Comparison of ENCODE assay signal across 8 cellular contexts in genomic region chr18:80246656-80247402, GRCh38. TPM values are rescaled to one million over a fixed set of nuclear protein-coding genes. Genes with fewer than 3 reads are reported as not detected.
DNase-seq lines count a peak whose midpoint lies in the region; ATAC-seq, FAIRE-seq and TF ChIP-seq lines count a peak whose summit lies in the region.

No MANE protein-coding gene starts in this region.

- H3K4me3 ChIP-seq in NT2/D1 (ENCODE audit: insufficient read length, low read depth) (peak overlapping the region; percentile 64), H1 (ENCODE audit: extremely low read depth in 1 of 4, insufficient read depth in 2 of 4, low read depth in 3 of 4, low read length in 4 of 4) (peak overlapping the region; percentile 71 to 96 (median 75)), mucosa of stomach (ENCODE audit: low read length) (peak overlapping the region; percentile 14)

- H4K5ac ChIP-seq in H1 (ENCODE audit: insufficient read length, low read depth, low read length): peak overlapping the region; percentile 28

- no peaks in the 10 kb centered on the region for H3K4me1 ChIP-seq in NT2/D1 (ENCODE audit: insufficient read depth, insufficient read length)
- peaks cover 0 to 5% (median 0%) of the 10 kb centered on the region in 4 experiments; a peak in 1 of 7 replicates for H3K4me1 ChIP-seq in H1 (replicated peaks in 1 of 4; ENCODE audit: control insufficient read depth in 3 of 4, insufficient read depth in 4 of 4, low read length in 3 of 4)
- H3K4me1 ChIP-seq in mucosa of stomach (ENCODE audit: control insufficient read depth, insufficient read depth, low read length): no peaks in the 10 kb centered on the region

- H3K23me2 ChIP-seq in H1 (ENCODE audit: low read depth, low read length): peaks cover 9% of the 10 kb centered on the region

- ATAC-seq in activated CD4-positive, CD25-positive, alpha-beta regulatory T cell treated with anti-CD3 and anti-CD28 coated beads, Interleukin-2, amount 50 U/mL, for 24 hours: no peak

- 1% methylated on average over 52 of the region's 83 CpGs; no CpG with 5 or more reads in 1 of the 2 experiments for WGBS in H1 (ENCODE audit: extremely low coverage in 1 of 2, insufficient coverage in 1 of 2, insufficient read length in 1 of 2, insufficient replicate concordance in 2 of 2, low coverage in 1 of 2, low lambda C conversion rate in 2 of 2, missing lambda C conversion rate in 1 of 2), 2 experiments

- peaks cover 4% of the 10 kb centered on the region; the same call in 1 of the 2 replicates for H3K79me1 ChIP-seq in H1 (ENCODE audit: low read depth, low read length)

- peak in 1 of 2 experiments; percentile 62; a peak in 2 of 3 replicates for TF ChIP-seq POLR2A in H1 (IDR thresholded peaks at IDR 0.05; ENCODE audit: control extremely low read depth in 1 of 2, low read depth in 2 of 2, low read length in 2 of 2)

- TF ChIP-seq CTCF in H1 (IDR thresholded peaks at IDR 0.05; ENCODE audit: control extremely low read depth in 1 of 3, insufficient read depth in 1 of 3, low read depth in 1 of 3, low read length in 3 of 3): no peak
- TF ChIP-seq CTCF in D721Med (IDR thresholded peaks at IDR 0.05; ENCODE audit: insufficient read depth, missing control alignments): no peak

- H3K4me2 ChIP-seq in H1 (ENCODE audit: insufficient read depth in 1 of 2, low read depth in 2 of 2, low read length in 2 of 2): peak overlapping the region; percentile 75 to 77

- no peak for TF ChIP-seq EP300 in H1 (IDR thresholded peaks at IDR 0.05; ENCODE audit: borderline replicate concordance in 1 of 2, low read depth in 2 of 2, low read length in 2 of 2)

- peak overlapping the region; percentile 81 for H3K9ac ChIP-seq in NT2/D1 (ENCODE audit: insufficient read length, low read depth)
- peak overlapping the region; percentile 46 to 79 (median 60) for H3K9ac ChIP-seq in H1 (replicated peaks in 1 of 4; ENCODE audit: extremely low read depth in 1 of 4, low read depth in 3 of 4, low read length in 3 of 4)
- peak overlapping the region; percentile 62 for H3K9ac ChIP-seq in mucosa of stomach (ENCODE audit: low read length)

- peak; percentile 19 to 47 for DNase-seq in NCI-H2081 (lab: John Stamatoyannopoulos, UW)
- no peak for DNase-seq in NCI-H2081 treated with DMSO at 0.1 percent for 48 hours (lab: John Stamatoyannopoulos, UW)
- peak; percentile 35 for DNase-seq in HEK293T (ENCODE audit: extremely low spot score)
- no peak for DNase-seq in NT2/D1 (ENCODE audit: low read depth, low spot score)
- peak in 1 of 2 experiments; percentile 83 for DNase-seq in H1 (ENCODE audit: low read depth in 1 of 2, low spot score in 2 of 2)
- DNase-seq in D721Med (ENCODE audit: insufficient read length, low spot score): no peak

- H2BK5ac ChIP-seq in H1 (ENCODE audit: low read depth, low read length): no peak overlapping the region

- H3K18ac ChIP-seq in H1 (ENCODE audit: extremely low read depth, low read length): no peak overlapping the region; the same call in none of the 2 replicates

- H4K8ac ChIP-seq in H1 (ENCODE audit: extremely low read depth, insufficient read depth, low read length): peak overlapping the region; percentile 12; the same call in 1 of the 2 replicates

- POLR2A ChIA-PET in HEK293T (lab: Yijun Ruan, JAX): interaction anchor here (0.8 kb wide), 1 partner anchor 8 kb away, joined by 3 read pairs; no protein-coding TSS in a partner anchor
- POLR2A ChIA-PET in H1 (lab: Charles Lee; ENCODE audit: partially characterized antibody): interaction anchor here (0.7 to 1.3 kb wide), 2 partner anchors 41 to 90 kb away, joined by 3 to 4 read pairs; no protein-coding TSS in a partner anchor

- H3K27ac ChIP-seq in H1 (ENCODE audit: low read depth, low read length): no peak overlapping the region

- no peak overlapping the region for H2BK20ac ChIP-seq in H1 (ENCODE audit: low read length)

- H4K91ac ChIP-seq in H1 (replicated peaks; ENCODE audit: insufficient read length, low read length): no peak overlapping the region

- H2AFZ ChIP-seq in H1 (ENCODE audit: low read length): no peak overlapping the region

- H3K36me3 ChIP-seq in NT2/D1 (ENCODE audit: insufficient read depth, insufficient read length, low read length) (peaks cover 4% of the 10 kb centered on the region), H1 (ENCODE audit: control insufficient read depth in 2 of 4, insufficient read depth in 4 of 4, low read length in 3 of 4) (no peaks in the 10 kb centered on the region), mucosa of stomach (ENCODE audit: control insufficient read depth, insufficient read depth, low read length) (no peaks in the 10 kb centered on the region)

- peaks cover 17% of the 10 kb centered on the region for H3K27me3 ChIP-seq in NT2/D1 (ENCODE audit: insufficient read depth, insufficient read length)
- no peaks in the 10 kb centered on the region; a peak in 2 of 7 replicates for H3K27me3 ChIP-seq in H1 (replicated peaks in 1 of 4; ENCODE audit: control insufficient read depth in 3 of 4, extremely low read depth in 1 of 4, insufficient read depth in 3 of 4, low read length in 3 of 4)
- peaks cover 10% of the 10 kb centered on the region for H3K27me3 ChIP-seq in mucosa of stomach (ENCODE audit: control insufficient read depth, insufficient read depth, low read length)

- CTCF ChIA-PET in HEK293T (lab: Yijun Ruan, JAX): no interaction called here
- CTCF ChIA-PET in H1 (lab: Charles Lee; ENCODE audit: partially characterized antibody): interaction anchor here (0.8 to 6.0 kb wide), 6 partner anchors 37 to 87 kb away, joined by 3 to 30 read pairs (median 4); no protein-coding TSS in a partner anchor

- H3K9me3 ChIP-seq in NT2/D1 (ENCODE audit: insufficient read depth, low read length) (no peaks in the 10 kb centered on the region), H1 (ENCODE audit: insufficient read depth in 2 of 2, low read depth in 1 of 2, low read length in 1 of 2) (no peaks in the 10 kb centered on the region), mucosa of stomach (ENCODE audit: control insufficient read depth, low read length) (no peaks in the 10 kb centered on the region)

- no peak overlapping the region for H2BK12ac ChIP-seq in H1 (ENCODE audit: low read depth, low read length)

- peaks cover 0 to 9% of the 10 kb centered on the region in 2 experiments; a peak in 1 of 4 replicates for H3K79me2 ChIP-seq in H1 (ENCODE audit: control insufficient read depth in 1 of 2, insufficient read depth in 2 of 2, low read length in 2 of 2)

- H3K56ac ChIP-seq in H1 (replicated peaks; ENCODE audit: insufficient read length, low read depth, low read length): no peak overlapping the region

- H2BK120ac ChIP-seq in H1 (replicated peaks; ENCODE audit: low read depth, low read length): no peak overlapping the region

- no peak overlapping the region for H2AK5ac ChIP-seq in H1 (ENCODE audit: low read depth, low read length)

- H3K14ac ChIP-seq in H1 (ENCODE audit: insufficient read length): peak overlapping the region; percentile 28

- FAIRE-seq in H1 (lab: Jason Lieb, UNC) (no peak), D721Med (lab: Jason Lieb, UNC) (no peak)

- peaks cover 4 to 5% of the 10 kb centered on the region in 2 experiments for H4K20me1 ChIP-seq in H1 (replicated peaks in 1 of 2; ENCODE audit: control insufficient read depth in 1 of 2, insufficient read depth in 2 of 2, low read length in 2 of 2)

- H3K4ac ChIP-seq in H1 (replicated peaks; ENCODE audit: insufficient read length, low read depth, low read length): no peak overlapping the region

- no peak overlapping the region for H2BK15ac ChIP-seq in H1 (ENCODE audit: low read length)

- H3K23ac ChIP-seq in H1 (ENCODE audit: insufficient read length): no peak overlapping the region

- TF ChIP-seq RAD21 in H1 (IDR thresholded peaks at IDR 0.05 in 1 of 2, conservative IDR thresholded peaks at IDR 0.05 in 1 of 2; ENCODE audit: low read depth in 2 of 2, low read length in 2 of 2): no peak

TF ChIP-seq in HEK293T, 16 proteins besides CTCF, POLR2A, EP300 and RAD21 (continues in another document):
- no peak for TF ChIP-seq SP1 (IDR thresholded peaks at IDR 0.05)
- no peak for TF ChIP-seq FOXA1 (IDR thresholded peaks at IDR 0.05)
- TF ChIP-seq PKNOX1 (IDR thresholded peaks at IDR 0.05): no peak
- no peak for TF ChIP-seq L3MBTL2 (conservative IDR thresholded peaks at IDR 0.05)
- no peak for TF ChIP-seq FOXK2 (IDR thresholded peaks at IDR 0.05)
- TF ChIP-seq CTBP1 (IDR thresholded peaks at IDR 0.05; ENCODE audit: borderline replicate concordance): no peak

TF ChIP-seq in H1, 55 proteins besides CTCF, POLR2A, EP300 and RAD21:
- TF ChIP-seq NANOG (IDR thresholded peaks at IDR 0.05; ENCODE audit: insufficient read depth, low read depth, low read length, poor library complexity, severe bottlenecking): no peak
- TF ChIP-seq HDAC2 (IDR thresholded peaks at IDR 0.05; ENCODE audit: borderline replicate concordance in 1 of 2, low read depth in 2 of 2, low read length in 2 of 2): 0 out of 4 replicates have a peak, but pooled peaks of 1 of the 2 experiments have one; percentile 34
- TF ChIP-seq BACH1 (IDR thresholded peaks at IDR 0.05; ENCODE audit: low read length): no peak
- TF ChIP-seq E2F6 (IDR thresholded peaks at IDR 0.05): 0 out of 2 replicates have a peak, but pooled peaks have one; percentile 7
- TF ChIP-seq ASH2L (IDR thresholded peaks at IDR 0.05; ENCODE audit: low read length): peak; percentile 37
- TF ChIP-seq KDM4A (IDR thresholded peaks at IDR 0.05; ENCODE audit: low read depth, low read length, severe bottlenecking): peak; percentile 86
- peak; percentile 47 for TF ChIP-seq PHF8 (conservative IDR thresholded peaks at IDR 0.05; ENCODE audit: low read depth, low read length)
TF ChIP-seq in H1: peak in this region for 5.

RNA-seq across cellular contexts. Expression of gene PARD6G, which starts 0.5 kb away (rescaled TPM):
- 17.9 and 18.8 TPM in 2 replicates for total RNA-seq in H1 (2021; fragmentation: NEBNext Ultra II Directional; extraction: Animal tissue kit (Norgen Biotek cat#: 25700))
- polyA plus RNA-seq in H1 (2011; rRNA removed): 11.3 and 12.0 TPM in 2 replicates
- 10.3 TPM for polyA plus RNA-seq in H1 (2011; cell fraction: cytosol; rRNA removed)
- polyA plus RNA-seq in H1 (2011; cell fraction: nucleus; rRNA removed): 12.3 TPM
- 10.3 to 14.1 TPM (median 12.3 TPM) in 4 replicates for polyA plus RNA-seq in H1 (2012, experiment 1 of 2)
- polyA plus RNA-seq in H1 (2012, experiment 2 of 2): 15.3 TPM
- polyA plus RNA-seq in H1 (2013, experiment 1 of 2): 9.8 TPM
- 8.7 TPM for polyA plus RNA-seq in H1 (2013, experiment 2 of 2)
- 7.8 and 9.6 TPM in 2 replicates for polyA minus RNA-seq in H1 (2011; rRNA and poly(A)+ RNA removed)
- 10.9 TPM for polyA minus RNA-seq in H1 (2011; cell fraction: cytosol; rRNA and poly(A)+ RNA removed)
- 11.1 TPM for polyA minus RNA-seq in H1 (2011; cell fraction: nucleus; rRNA and poly(A)+ RNA removed)

Comparison
In these comparisons a context has a peak if more than half of its experiments do, and no peak if none do; other contexts are left out.
1. DNase-seq: peak in NCI-H2081 (2 of 2) and HEK293T (single experiment); none in NCI-H2081 treated with DMSO at 0.1 percent for 48 hours (single experiment), NT2/D1 (single experiment) and D721Med (single experiment).
2. H3K4me3 ChIP-seq: peak in every context shown above with its lines; median percentile 75 in H1; 64 in NT2/D1; 14 in mucosa of stomach.
3. Peak in every context shown above with its lines, with median percentiles within 50 percentile points of each other: H3K9ac ChIP-seq.